26 cellular contexts compared by ENCODE assay signal in genomic region chr7:33248663-33249062, GRCh38.
"Had no signal": no experiment of that assay in that cellular context is flagged by ENCODE, and none has a peak within 500 bp of the region (broad histone marks: within the 10 kb centered on the region; RNA-seq: fewer than 3 reads in every experiment).

No MANE protein-coding gene starts in this region.

- H3K27ac Mint-ChIP-seq: activated CD4-positive, alpha-beta T cell treated with anti-CD3 and anti-CD28 coated beads, Interleukin-2, amount 10 ng/mL, durations not matched to agents 7 days and 5 days; activated CD8-positive, alpha-beta T cell treated with anti-CD3 and anti-CD28 coated beads for 36 hours; activated naive CD4-positive, alpha-beta T cell treated with anti-CD3 and anti-CD28 coated beads, Interleukin-2, amount 50 U/mL, for 24 hours; activated naive CD8-positive, alpha-beta T cell treated with anti-CD3 and anti-CD28 coated beads, Interleukin-2, amount 50 U/mL, for 24 hours; activated T-helper 17 cell treated with anti-CD3 and anti-CD28 coated beads, Interleukin-2, amount 50 U/mL, for 72 hours; nephron progenitor cell; progenitor cell of endocrine pancreas; WTC11 had no signal

- H3K4me1 ChIP-seq: colonic mucosa had no signal

- FAIRE-seq: bronchial epithelial cell, islet of Langerhans had no signal

- H3K27me3 ChIP-seq: colonic mucosa, neutrophil, ovary, tibial nerve had no signal

- H3K36me3 ChIP-seq: colonic mucosa, neutrophil, ovary, tibial nerve had no signal

- DNase-seq: activated CD4-positive, alpha-beta T cell treated with anti-CD3 and anti-CD28 coated beads for 1 hour; activated CD4-positive, alpha-beta T cell treated with anti-CD3 and anti-CD28 coated beads, Interleukin-2, amount 10 ng/mL, durations not matched to agents 7 days and 5 days; activated CD8-positive, alpha-beta T cell treated with anti-CD3 and anti-CD28 coated beads for 36 hours; activated gamma-delta T cell treated with Interleukin-2 at 50 U/mL for 16 hours; activated naive CD8-positive, alpha-beta T cell treated with anti-CD3 and anti-CD28 coated beads, Interleukin-2, amount 50 U/mL, for 24 hours; activated T-cell treated with anti-CD3 and anti-CD28 coated beads, Interleukin-2, amount 50 U/mL, for 4 hours; amygdala; colonic mucosa; glutamatergic neuron; left ventricle myocardium superior; mammary epithelial cell; nephron progenitor cell; ovary; stimulated activated CD4-positive, alpha-beta T cell treated with anti-CD3 and anti-CD28 coated beads, Interleukin-15, amount 100 ng/mL, for 24 hours; stimulated activated CD4-positive, alpha-beta T cell treated with anti-CD3 and anti-CD28 coated beads, Interleukin-2, amount 100 ng/mL, for 24 hours; stimulated activated naive CD4-positive, alpha-beta T cell; T-helper 2 cell had no signal

- H3K27me3 Mint-ChIP-seq: activated CD4-positive, alpha-beta T cell treated with anti-CD3 and anti-CD28 coated beads, Interleukin-2, amount 10 ng/mL, durations not matched to agents 7 days and 5 days; activated CD8-positive, alpha-beta T cell treated with anti-CD3 and anti-CD28 coated beads for 36 hours; activated naive CD4-positive, alpha-beta T cell treated with anti-CD3 and anti-CD28 coated beads, Interleukin-2, amount 50 U/mL, for 24 hours; activated naive CD8-positive, alpha-beta T cell treated with anti-CD3 and anti-CD28 coated beads, Interleukin-2, amount 50 U/mL, for 24 hours; activated T-helper 17 cell treated with anti-CD3 and anti-CD28 coated beads, Interleukin-2, amount 50 U/mL, for 72 hours; progenitor cell of endocrine pancreas had no signal

- H3K9me3 ChIP-seq: colonic mucosa, neutrophil, ovary, tibial nerve had no signal

- H3K4me3 Mint-ChIP-seq: activated CD4-positive, alpha-beta T cell treated with anti-CD3 and anti-CD28 coated beads, Interleukin-2, amount 10 ng/mL, durations not matched to agents 7 days and 5 days; activated CD8-positive, alpha-beta T cell treated with anti-CD3 and anti-CD28 coated beads for 36 hours; activated naive CD4-positive, alpha-beta T cell treated with anti-CD3 and anti-CD28 coated beads, Interleukin-2, amount 50 U/mL, for 24 hours; activated naive CD8-positive, alpha-beta T cell treated with anti-CD3 and anti-CD28 coated beads, Interleukin-2, amount 50 U/mL, for 24 hours; activated T-cell treated with anti-CD3 and anti-CD28 coated beads, Interleukin-2, amount 50 U/mL, for 4 hours; activated T-helper 17 cell treated with anti-CD3 and anti-CD28 coated beads, Interleukin-2, amount 50 U/mL, for 72 hours; nephron progenitor cell; WTC11 had no signal

- H3K36me3 Mint-ChIP-seq: WTC11 had no signal

- H3K4me3 ChIP-seq: colonic mucosa, ovary, tibial nerve had no signal

- ATAC-seq: activated CD8-positive, alpha-beta T cell treated with anti-CD3 and anti-CD28 coated beads for 36 hours; activated naive CD8-positive, alpha-beta T cell treated with anti-CD3 and anti-CD28 coated beads, Interleukin-2, amount 50 U/mL, for 24 hours; activated T-cell treated with anti-CD3 and anti-CD28 coated beads, Interleukin-2, amount 50 U/mL, for 4 hours; activated T-helper 17 cell treated with anti-CD3 and anti-CD28 coated beads, Interleukin-2, amount 50 U/mL, for 72 hours; esophagus mucosa; left ventricle myocardium superior; WTC11 had no signal

- H3K9me3 Mint-ChIP-seq: activated naive CD4-positive, alpha-beta T cell treated with anti-CD3 and anti-CD28 coated beads, Interleukin-2, amount 50 U/mL, for 24 hours; activated naive CD8-positive, alpha-beta T cell treated with anti-CD3 and anti-CD28 coated beads, Interleukin-2, amount 50 U/mL, for 24 hours had no signal

- H3K4me1 Mint-ChIP-seq: activated CD4-positive, alpha-beta T cell treated with anti-CD3 and anti-CD28 coated beads, Interleukin-2, amount 10 ng/mL, durations not matched to agents 7 days and 5 days; activated naive CD4-positive, alpha-beta T cell treated with anti-CD3 and anti-CD28 coated beads, Interleukin-2, amount 50 U/mL, for 24 hours; activated naive CD8-positive, alpha-beta T cell treated with anti-CD3 and anti-CD28 coated beads, Interleukin-2, amount 50 U/mL, for 24 hours had no signal

- H3K27ac ChIP-seq: colonic mucosa, neutrophil, ovary, tibial nerve had no signal
